21 cellular contexts compared by ENCODE assay signal in the genomic region with DNA sequence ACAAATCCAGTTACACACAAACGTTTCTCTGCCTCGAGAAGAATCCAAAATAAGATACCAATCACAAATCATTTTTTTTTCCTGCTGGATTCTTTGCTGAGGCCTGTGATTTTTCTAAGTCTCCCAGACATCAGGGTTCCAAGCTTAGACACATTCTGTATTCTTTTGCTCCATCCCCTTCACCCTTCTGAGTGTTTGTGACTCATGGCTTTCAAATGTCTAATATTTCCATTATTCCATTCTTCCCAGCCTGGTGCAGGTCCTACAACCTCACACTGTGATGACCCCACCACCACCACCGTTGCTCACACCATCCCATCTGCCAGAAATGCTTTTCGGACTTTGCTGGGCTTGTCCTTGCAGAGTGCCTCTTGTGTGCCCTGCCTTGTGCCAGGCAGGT.
DNase-seq lines count a peak whose midpoint lies in the region; ATAC-seq and TF ChIP-seq lines count a peak whose summit lies in the region.
"Had no signal": no experiment of that assay in that cellular context is flagged by ENCODE, and none has a peak within 500 bp of the region (broad histone marks: within the 10 kb centered on the region; RNA-seq: fewer than 3 reads in every experiment).

No MANE protein-coding gene starts in this region.

- H4K20me1 ChIP-seq in PC-3 (ENCODE audit: low read length) (no peaks in the 10 kb centered on the region), osteoblast (ENCODE audit: insufficient read depth, low read length) (no peaks in the 10 kb centered on the region)

- H3K36me3 Mint-ChIP-seq in activated T-helper 17 cell treated with anti-CD3 and anti-CD28 coated beads, Interleukin-2, amount 50 U/mL, for 72 hours (ENCODE audit: low read depth), result no peaks in the 10 kb centered on the region
- H3K36me3 Mint-ChIP-seq: immature natural killer cell had no signal

- H3K27ac ChIP-seq in PC-3 (ENCODE audit: low read length) (no peak overlapping the region), osteoblast (ENCODE audit: low read depth, low read length) (peak overlapping the region; percentile 94), breast epithelium (no peak overlapping the region)
- H3K27ac ChIP-seq: HL-60 had no signal

- no peaks in the 10 kb centered on the region for H3K36me3 ChIP-seq in PC-3 (ENCODE audit: low read depth, low read length)
- H3K36me3 ChIP-seq in osteoblast (ENCODE audit: insufficient read depth, low read length), result no peaks in the 10 kb centered on the region
- no peaks in the 10 kb centered on the region for H3K36me3 ChIP-seq in breast epithelium

- CTCF ChIA-PET in PC-3 (lab: Charles Lee), result no interaction called here

- no peak overlapping the region for H3K27ac Mint-ChIP-seq in activated T-helper 17 cell treated with anti-CD3 and anti-CD28 coated beads, Interleukin-2, amount 50 U/mL, for 72 hours
- H3K27ac Mint-ChIP-seq: B cell, immature natural killer cell, nephron progenitor cell had no signal

- H3K79me2 ChIP-seq in PC-3 (ENCODE audit: low read length) (no peaks in the 10 kb centered on the region), osteoblast (ENCODE audit: insufficient read depth, low read length) (no peaks in the 10 kb centered on the region)

- H3K9me3 ChIP-seq in PC-3 (ENCODE audit: low read length) (no peaks in the 10 kb centered on the region), osteoblast (ENCODE audit: low read depth, low read length) (no peaks in the 10 kb centered on the region), breast epithelium (no peaks in the 10 kb centered on the region)

- peaks cover 31% of the 10 kb centered on the region for H3K4me1 ChIP-seq in PC-3 (ENCODE audit: insufficient read depth, low read length)
- peaks cover 46% of the 10 kb centered on the region for H3K4me1 ChIP-seq in osteoblast (ENCODE audit: insufficient read depth, low read length)
- H3K4me1 ChIP-seq in breast epithelium, result no peaks in the 10 kb centered on the region

- POLR2A ChIA-PET in PC-3 (lab: Charles Lee; ENCODE audit: unreplicated experiment), result no interaction called here

- H3K9ac ChIP-seq in PC-3 (ENCODE audit: low read length), result no peak overlapping the region

- H3K4me3 Mint-ChIP-seq in activated T-helper 17 cell treated with anti-CD3 and anti-CD28 coated beads, Interleukin-2, amount 50 U/mL, for 72 hours, result no peak overlapping the region
- H3K4me3 Mint-ChIP-seq: B cell, immature natural killer cell, nephron progenitor cell had no signal

- intact Hi-C loops in PC-3 (cut with micrococcal nuclease) (no loop called here), breast epithelium (cut with DNase I; ENCODE audit: low total_unique reads) (no loop called here)

- BruUV-seq in PC-3 (replicated peaks; lab: Mats Ljungman, UMichigan), result no TSS peak

- H2AFZ ChIP-seq in PC-3 (ENCODE audit: low read length), result no peak overlapping the region
- H2AFZ ChIP-seq in osteoblast (ENCODE audit: low read length), result no peak overlapping the region

- H3K4me1 Mint-ChIP-seq in activated T-helper 17 cell treated with anti-CD3 and anti-CD28 coated beads, Interleukin-2, amount 50 U/mL, for 72 hours, result no peaks in the 10 kb centered on the region
- H3K4me1 Mint-ChIP-seq: B cell, immature natural killer cell had no signal

- no peak overlapping the region for H3K4me3 ChIP-seq in PC-3 (ENCODE audit: low read length)
- H3K4me3 ChIP-seq in choroid plexus epithelial cell (ENCODE audit: low read depth, low read length), result no peak overlapping the region
- no peak overlapping the region for H3K4me3 ChIP-seq in osteoblast (ENCODE audit: insufficient read depth, low read length)
- H3K4me3 ChIP-seq in breast epithelium, result no peak overlapping the region

- peaks cover 10% of the 10 kb centered on the region for H3K27me3 Mint-ChIP-seq in activated T-helper 17 cell treated with anti-CD3 and anti-CD28 coated beads, Interleukin-2, amount 50 U/mL, for 72 hours

- no peaks in the 10 kb centered on the region for H3K9me2 ChIP-seq in PC-3 (replicated peaks; ENCODE audit: low read length)

- TF ChIP-seq POLR2A in breast epithelium (IDR thresholded peaks at IDR 0.05), result no peak

- no peaks in the 10 kb centered on the region for H3K27me3 ChIP-seq in PC-3 (ENCODE audit: low read length)
- no peaks in the 10 kb centered on the region for H3K27me3 ChIP-seq in osteoblast (ENCODE audit: insufficient read depth, low read length)
- H3K27me3 ChIP-seq in breast epithelium, result peaks cover 0 to 15% of the 10 kb centered on the region in 2 donors

- DNase-seq in Daoy (ENCODE audit: low read depth) (peak; percentile 62), PC-3 (peak; percentile 56), choroid plexus epithelial cell (ENCODE audit: low read depth) (peak; percentile 84), osteoblast (ENCODE audit: insufficient read length, low spot score, missing footprints) (peak; percentile 73), breast epithelium (ENCODE audit: low spot score in 2 of 2) (no peak), pons (ENCODE audit: low spot score) (no peak)
- DNase-seq in effector CD8-positive, alpha-beta T cell (lab: John Stamatoyannopoulos, UW), result no peak
- DNase-seq: activated effector memory CD4-positive, alpha-beta T cell treated with anti-CD3 and anti-CD28 coated beads, Interleukin-2, amount 50 U/mL, for 16 hours; cortex of kidney; erythroblast; immature natural killer cell; mammary epithelial cell; NCI-H1417; NCI-H2227 treated with DMSO at 0.1 percent for 48 hours; nephron progenitor cell; right cardiac atrium; Right ventricle myocardium superior had no signal

- no peak for ATAC-seq in PC-3
- ATAC-seq in activated T-helper 17 cell treated with anti-CD3 and anti-CD28 coated beads, Interleukin-2, amount 50 U/mL, for 72 hours (replicated peaks), result no peak
- ATAC-seq: activated CD4-positive, CD25-positive, alpha-beta regulatory T cell treated with anti-CD3 and anti-CD28 coated beads, Interleukin-2, amount 50 U/mL, for 24 hours; right cardiac atrium had no signal

- H3K4me2 ChIP-seq in PC-3 (ENCODE audit: low read length) (no peak overlapping the region), osteoblast (ENCODE audit: insufficient read depth, low read length) (no peak overlapping the region)

- TF ChIP-seq CTCF in PC-3 (conservative IDR thresholded peaks at IDR 0.05; ENCODE audit: low read depth, low read length) (no peak), choroid plexus epithelial cell (conservative IDR thresholded peaks at IDR 0.05; ENCODE audit: low read depth, low read length) (no peak), osteoblast (IDR thresholded peaks at IDR 0.05; ENCODE audit: extremely low read depth, low read depth, low read length) (no peak), breast epithelium (IDR thresholded peaks at IDR 0.05) (no peak)

- H3K9me3 Mint-ChIP-seq in activated T-helper 17 cell treated with anti-CD3 and anti-CD28 coated beads, Interleukin-2, amount 50 U/mL, for 72 hours, result no peaks in the 10 kb centered on the region
- H3K9me3 Mint-ChIP-seq: nephron progenitor cell had no signal

- no peaks in the 10 kb centered on the region for H3F3A ChIP-seq in PC-3 (ENCODE audit: low read length, unreplicated experiment)

Comparison
In these comparisons a context has a peak if more than half of its experiments do, and no peak if none do; other contexts are left out.
1. DNase-seq: peak in Daoy (single experiment), PC-3 (single experiment), choroid plexus epithelial cell (single experiment) and osteoblast (single experiment); none in breast epithelium (0 of 2), pons (single experiment) and effector CD8-positive, alpha-beta T cell (single experiment).